In the genomic region with DNA sequence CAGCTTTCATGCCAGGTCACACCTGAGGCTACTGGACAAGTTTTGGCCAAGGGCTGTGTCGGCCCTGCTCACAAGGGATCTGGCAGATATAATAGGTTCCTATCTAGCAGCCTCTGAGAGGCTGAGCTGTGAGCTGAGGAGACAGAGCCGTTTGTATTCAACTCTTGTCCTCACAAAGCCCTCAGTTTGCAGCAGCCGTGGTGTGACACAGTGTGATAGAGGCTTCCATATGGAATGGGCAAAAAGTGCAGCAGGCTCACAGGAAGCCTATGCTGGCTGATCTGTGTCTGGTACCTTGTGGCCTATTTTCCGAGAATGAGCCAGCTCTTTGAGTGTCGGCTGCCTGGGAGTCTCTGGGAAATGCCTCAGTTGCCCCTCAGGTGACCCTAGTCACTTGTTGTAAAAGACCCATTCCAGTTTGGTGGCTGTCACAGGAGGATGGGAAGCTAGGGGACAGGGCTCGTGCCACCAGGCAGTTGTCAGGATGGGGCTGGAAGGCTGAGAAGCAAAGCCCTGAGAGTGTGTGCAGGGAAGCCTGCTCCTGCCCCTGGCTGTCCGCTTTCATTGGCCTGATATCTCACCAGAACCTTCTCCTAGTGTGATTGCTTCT, we compare ENCODE assay signal across 17 cellular contexts. TPM values are rescaled to one million over a fixed set of nuclear protein-coding genes. Genes with fewer than 3 reads are reported as not detected.
"Had no signal": no experiment of that assay in that cellular context is flagged by ENCODE, and none has a peak within 500 bp of the region (broad histone marks: within the 10 kb centered on the region; RNA-seq: fewer than 3 reads in every experiment).

No MANE protein-coding gene starts in this region.

- H3K27ac ChIP-seq: brain microvascular endothelial cell, foreskin keratinocyte, pancreas, tibial nerve, vagina had no signal

- H3K36me3 ChIP-seq: brain microvascular endothelial cell, pancreas, tibial nerve, vagina had no signal

- DNase-seq: activated CD4-positive, alpha-beta T cell treated with anti-CD3 and anti-CD28 coated beads, Interleukin-2, amount 10 ng/mL, durations not matched to agents 7 days and 5 days; activated CD8-positive, alpha-beta memory T cell treated with anti-CD3 and anti-CD28 coated beads for 24 hours; activated naive CD4-positive, alpha-beta T cell; activated naive CD8-positive, alpha-beta T cell treated with anti-CD3 and anti-CD28 coated beads, Interleukin-2, amount 10 ng/mL, durations not matched to agents 7 days and 5 days; brain microvascular endothelial cell; cerebellar nuclear complex; effector memory CD4-positive, alpha-beta T cell; foreskin keratinocyte; kidney glomerular epithelial cell; pancreas; retina; stimulated activated CD4-positive, alpha-beta T cell treated with anti-CD3 and anti-CD28 coated beads, Interleukin-4, amount 100 ng/mL, for 1 hour; stimulated activated naive B cell treated with anti-CD40 and anti-IgM and Interleukin-4, amounts not matched to agents 10 μg/mL and 1 μg/mL and 100 μg/mL, for 72 hours had no signal

- H3K27me3 ChIP-seq: brain microvascular endothelial cell, pancreas, vagina had no signal

- H3K9me3 ChIP-seq: pancreas, tibial nerve, vagina had no signal

- ATAC-seq: foreskin keratinocyte; pancreas; stimulated activated naive B cell treated with anti-CD40 and anti-IgM and Interleukin-4, amounts not matched to agents 10 μg/mL and 1 μg/mL and 100 μg/mL, for 72 hours had no signal

- H3K4me1 ChIP-seq: foreskin keratinocyte, vagina had no signal

- H3K4me3 ChIP-seq: pancreas, tibial nerve, vagina had no signal

RNA-seq across cellular contexts. Expression of gene VRTN, which starts 16.1 kb away (rescaled TPM):
- total RNA-seq: activated CD4-positive, alpha-beta T cell treated with anti-CD3 and anti-CD28 coated beads, Interleukin-2, amount 10 ng/mL, durations not matched to agents 7 days and 5 days; activated naive CD8-positive, alpha-beta T cell treated with anti-CD3 and anti-CD28 coated beads, Interleukin-2, amount 10 ng/mL, durations not matched to agents 7 days and 5 days; activated T-helper 1 cell treated with anti-CD3 and anti-CD28 coated beads, Interleukin-12 subunit alpha, Interleukin-12 subunit beta, Interleukin-2, Interleukin-4 antibody, amounts not matched to agents 30 ng/mL and 10 ng/mL and 1 ng/mL, durations not matched to agents 14 hours and 24 hours and 36 hours; foreskin keratinocyte; liver; tibial nerve; vagina had no signal
- polyA plus RNA-seq: foreskin keratinocyte, liver had no signal
